Comparison of ENCODE assay signal across 34 cellular contexts in the genomic region with DNA sequence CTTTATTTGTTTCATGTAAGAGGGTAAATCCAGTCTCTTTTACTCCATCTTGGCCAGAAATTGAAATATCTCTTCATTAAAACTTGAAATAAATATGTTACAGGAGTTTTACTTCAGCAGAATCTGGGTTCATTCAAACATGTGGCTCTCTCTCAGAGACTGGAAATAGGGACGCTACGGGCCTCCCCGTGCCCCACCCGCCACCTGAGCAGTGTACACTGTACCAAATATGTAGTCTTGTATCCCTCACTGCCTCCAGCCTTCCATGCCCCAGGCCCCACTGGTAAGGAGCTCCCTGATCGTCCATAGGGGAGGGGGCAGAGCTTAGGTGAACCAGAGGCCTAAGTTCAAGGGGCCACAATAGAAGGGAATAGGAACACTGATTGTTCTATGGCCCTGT.
"Had no signal": no experiment of that assay in that cellular context is flagged by ENCODE, and none has a peak within 500 bp of the region (broad histone marks: within the 10 kb centered on the region; RNA-seq: fewer than 3 reads in every experiment).

No MANE protein-coding gene starts in this region.

- H3K27me3 Mint-ChIP-seq: activated CD4-positive, alpha-beta memory T cell treated with anti-CD3 and anti-CD28 coated beads for 36 hours; activated CD4-positive, alpha-beta T cell treated with anti-CD3 and anti-CD28 coated beads for 36 hours; activated CD4-positive, alpha-beta T cell treated with anti-CD3 and anti-CD28 coated beads, Interleukin-2, amount 10 ng/mL, durations not matched to agents 24 days and 14 days; activated naive CD8-positive, alpha-beta T cell treated with anti-CD3 and anti-CD28 coated beads for 36 hours; activated naive CD8-positive, alpha-beta T cell treated with anti-CD3 and anti-CD28 coated beads, Interleukin-2, amount 50 U/mL, for 24 hours; central memory CD8-positive, alpha-beta T cell; dendritic cell treated with granulocyte-macrophage colony-stimulating factor and Interleukin-4, amounts not matched to agents 40 ng/mL and 50 ng/mL, for 4 days; T-cell had no signal

- H3K27ac Mint-ChIP-seq: activated CD4-positive, alpha-beta memory T cell treated with anti-CD3 and anti-CD28 coated beads for 36 hours; activated CD4-positive, alpha-beta T cell treated with anti-CD3 and anti-CD28 coated beads for 36 hours; activated CD4-positive, alpha-beta T cell treated with anti-CD3 and anti-CD28 coated beads, Interleukin-2, amount 10 ng/mL, durations not matched to agents 24 days and 14 days; activated CD8-positive, alpha-beta memory T cell treated with anti-CD3 and anti-CD28 coated beads, Interleukin-2, amount 10 ng/mL, durations not matched to agents 7 days and 5 days; activated CD8-positive, alpha-beta T cell treated with anti-CD3 and anti-CD28 coated beads, Interleukin-2, amount 10 ng/mL, durations not matched to agents 7 days and 5 days; activated naive CD8-positive, alpha-beta T cell treated with anti-CD3 and anti-CD28 coated beads for 36 hours; activated naive CD8-positive, alpha-beta T cell treated with anti-CD3 and anti-CD28 coated beads, Interleukin-2, amount 50 U/mL, for 24 hours; activated T-helper 1 cell treated with anti-CD3 and anti-CD28 coated beads, Interleukin-12 subunit alpha, Interleukin-12 subunit beta, Interleukin-2, Interleukin-4 antibody, amounts not matched to agents 30 ng/mL and 10 ng/mL and 1 ng/mL, durations not matched to agents 14 hours and 24 hours and 36 hours; dendritic cell treated with granulocyte-macrophage colony-stimulating factor and Interleukin-4, amounts not matched to agents 40 ng/mL and 50 ng/mL, for 4 days; endodermal cell; T-helper 1 cell treated with Interleukin-12 subunit alpha and Interleukin-12 subunit beta and Interleukin-4 antibody, amounts not matched to agents 30 μg/mL and 1 μg/mL, for 36 hours had no signal

- H3K4me3 Mint-ChIP-seq: activated CD4-positive, alpha-beta memory T cell treated with anti-CD3 and anti-CD28 coated beads for 36 hours; activated CD4-positive, alpha-beta T cell treated with anti-CD3 and anti-CD28 coated beads for 36 hours; activated CD4-positive, alpha-beta T cell treated with anti-CD3 and anti-CD28 coated beads, Interleukin-2, amount 10 ng/mL, durations not matched to agents 24 days and 14 days; activated CD8-positive, alpha-beta memory T cell treated with anti-CD3 and anti-CD28 coated beads, Interleukin-2, amount 10 ng/mL, durations not matched to agents 7 days and 5 days; activated CD8-positive, alpha-beta T cell treated with anti-CD3 and anti-CD28 coated beads, Interleukin-2, amount 10 ng/mL, durations not matched to agents 7 days and 5 days; activated naive CD8-positive, alpha-beta T cell treated with anti-CD3 and anti-CD28 coated beads for 36 hours; activated naive CD8-positive, alpha-beta T cell treated with anti-CD3 and anti-CD28 coated beads, Interleukin-2, amount 50 U/mL, for 24 hours; activated T-helper 1 cell treated with anti-CD3 and anti-CD28 coated beads, Interleukin-12 subunit alpha, Interleukin-12 subunit beta, Interleukin-2, Interleukin-4 antibody, amounts not matched to agents 30 ng/mL and 10 ng/mL and 1 ng/mL, durations not matched to agents 14 hours and 24 hours and 36 hours; dendritic cell treated with granulocyte-macrophage colony-stimulating factor and Interleukin-4, amounts not matched to agents 40 ng/mL and 50 ng/mL, for 4 days; endodermal cell; T-helper 1 cell treated with Interleukin-12 subunit alpha and Interleukin-12 subunit beta and Interleukin-4 antibody, amounts not matched to agents 30 μg/mL and 1 μg/mL, for 36 hours had no signal

- H3K36me3 Mint-ChIP-seq: activated CD4-positive, alpha-beta memory T cell treated with anti-CD3 and anti-CD28 coated beads for 36 hours; T-cell had no signal

- H3K9me3 ChIP-seq: adrenal gland, esophagus muscularis mucosa, gastrocnemius medialis had no signal

- H3K4me1 Mint-ChIP-seq: endodermal cell had no signal

- H3K36me3 ChIP-seq: adrenal gland, brain microvascular endothelial cell, esophagus muscularis mucosa, gastrocnemius medialis, heart left ventricle had no signal

- DNase-seq: activated CD4-positive, alpha-beta memory T cell treated with anti-CD3 and anti-CD28 coated beads for 36 hours; activated CD4-positive, alpha-beta T cell treated with anti-CD3 and anti-CD28 coated beads for 36 hours; activated CD4-positive, alpha-beta T cell treated with anti-CD3 and anti-CD28 coated beads, Interleukin-2, amount 10 ng/mL, durations not matched to agents 24 days and 14 days; activated CD4-positive, CD25-positive, alpha-beta regulatory T cell; activated CD4-positive, CD25-positive, alpha-beta regulatory T cell treated with anti-CD3 and anti-CD28 coated beads, Interleukin-2, amount 50 U/mL, for 72 hours; activated CD8-positive, alpha-beta memory T cell treated with anti-CD3 and anti-CD28 coated beads, Interleukin-2, amount 10 ng/mL, durations not matched to agents 7 days and 5 days; activated CD8-positive, alpha-beta memory T cell treated with anti-CD3 and anti-CD28 coated beads, Interleukin-2, amount 50 U/mL, for 4 hours; activated CD8-positive, alpha-beta T cell treated with anti-CD3 and anti-CD28 coated beads, Interleukin-2, amount 10 ng/mL, durations not matched to agents 7 days and 5 days; activated gamma-delta T cell; activated naive CD4-positive, alpha-beta T cell; activated naive CD4-positive, alpha-beta T cell treated with anti-CD3 and anti-CD28 coated beads, Interleukin-2, amount 50 U/mL, for 16 hours; activated naive CD8-positive, alpha-beta T cell treated with anti-CD3 and anti-CD28 coated beads for 36 hours; activated naive CD8-positive, alpha-beta T cell treated with anti-CD3 and anti-CD28 coated beads, Interleukin-2, amount 50 U/mL, for 24 hours; activated T-cell treated with anti-CD3 and anti-CD28 coated beads, Interleukin-2, amount 50 U/mL, for 1 hour; activated T-cell treated with anti-CD3 and anti-CD28 coated beads, Interleukin-2, amount 50 U/mL, for 48 hours; adrenal gland; amygdala; brain microvascular endothelial cell; dorsolateral prefrontal cortex; effector memory CD4-positive, alpha-beta T cell; endodermal cell; foreskin keratinocyte; gastrocnemius medialis; glutamatergic neuron; heart left ventricle; SW 1271; T-cell; T1000 had no signal

- H3K4me3 ChIP-seq: adrenal gland, coronary artery, esophagus muscularis mucosa, gastrocnemius medialis, heart left ventricle had no signal

- ATAC-seq: activated CD4-positive, alpha-beta T cell treated with anti-CD3 and anti-CD28 coated beads for 36 hours; activated CD8-positive, alpha-beta memory T cell treated with anti-CD3 and anti-CD28 coated beads, Interleukin-2, amount 10 ng/mL, durations not matched to agents 7 days and 5 days; activated CD8-positive, alpha-beta T cell treated with anti-CD3 and anti-CD28 coated beads, Interleukin-2, amount 10 ng/mL, durations not matched to agents 7 days and 5 days; activated naive CD8-positive, alpha-beta T cell treated with anti-CD3 and anti-CD28 coated beads, Interleukin-2, amount 50 U/mL, for 24 hours; foreskin keratinocyte; gastrocnemius medialis; heart left ventricle; T-cell had no signal

- H3K27me3 ChIP-seq: adrenal gland, brain microvascular endothelial cell, dorsolateral prefrontal cortex, esophagus muscularis mucosa, foreskin keratinocyte, gastrocnemius medialis, heart left ventricle had no signal

- H3K9me3 Mint-ChIP-seq: activated CD4-positive, alpha-beta T cell treated with anti-CD3 and anti-CD28 coated beads, Interleukin-2, amount 10 ng/mL, durations not matched to agents 24 days and 14 days; activated T-helper 1 cell treated with anti-CD3 and anti-CD28 coated beads, Interleukin-12 subunit alpha, Interleukin-12 subunit beta, Interleukin-2, Interleukin-4 antibody, amounts not matched to agents 30 ng/mL and 10 ng/mL and 1 ng/mL, durations not matched to agents 14 hours and 24 hours and 36 hours; central memory CD8-positive, alpha-beta T cell had no signal

- H3K27ac ChIP-seq: adrenal gland, brain microvascular endothelial cell, foreskin keratinocyte, gastrocnemius medialis had no signal
